In the genomic region with DNA sequence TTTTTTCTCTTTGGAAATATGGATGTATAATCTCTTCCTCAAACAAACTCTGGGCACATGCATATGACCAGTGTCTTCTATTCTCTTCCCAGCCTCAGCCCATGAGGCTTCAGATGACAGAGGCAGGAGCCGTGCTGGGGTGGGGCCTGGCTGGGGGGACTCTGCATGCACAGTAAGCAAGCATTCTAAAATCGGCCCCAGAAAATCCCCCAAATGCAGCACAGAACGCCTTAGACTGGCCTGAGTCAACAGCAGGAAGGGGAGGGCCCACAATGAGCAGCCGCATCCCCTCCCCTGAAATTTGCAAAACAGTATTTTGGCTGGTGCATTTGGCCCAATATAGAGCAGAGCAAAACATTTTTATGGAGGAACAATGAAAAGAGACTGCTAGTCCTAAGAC, we compare ENCODE assay signal across 8 cellular contexts. TPM values are rescaled to one million over a fixed set of nuclear protein-coding genes. Genes with fewer than 3 reads are reported as not detected.
DNase-seq lines count a peak whose midpoint lies in the region; ATAC-seq and TF ChIP-seq lines count a peak whose summit lies in the region.

No MANE protein-coding gene starts in this region.

- no peak overlapping the region for H3K4me3 ChIP-seq in rectal smooth muscle tissue (ENCODE audit: low read length)
- no peak overlapping the region for H3K4me3 ChIP-seq in foreskin fibroblast (ENCODE audit: low read depth in 1 of 2, low read length in 2 of 2)

- H3K9me3 Mint-ChIP-seq in activated naive CD8-positive, alpha-beta T cell (ENCODE audit: low read depth), result no peaks in the 10 kb centered on the region

- H3K9ac ChIP-seq in rectal smooth muscle tissue (ENCODE audit: low read length), result no peak overlapping the region

- TF ChIP-seq CTCF in foreskin fibroblast (IDR thresholded peaks at IDR 0.05; ENCODE audit: low read depth, low read length), result no peak

- DNase-seq in foreskin fibroblast, result no peak
- DNase-seq in KG1 (lab: John Stamatoyannopoulos, UW), result no peak
- no peak for DNase-seq in cerebellum (ENCODE audit: low spot score)

- peak overlapping the region; percentile 88 for H3K27ac ChIP-seq in rectal smooth muscle tissue (ENCODE audit: low read depth, low read length)

- ATAC-seq in GM18511 (IDR thresholded peaks at IDR 0.05; ENCODE audit: unreplicated experiment) (peak; percentile 67), HG03521 (IDR thresholded peaks at IDR 0.05; ENCODE audit: unreplicated experiment) (peak; percentile 42), GM18873 (IDR thresholded peaks at IDR 0.05; ENCODE audit: low FRiP score, unreplicated experiment) (no peak)

- no peaks in the 10 kb centered on the region for H3K27me3 ChIP-seq in rectal smooth muscle tissue (ENCODE audit: control insufficient read depth, insufficient read depth, low read length)

- peaks cover 5% of the 10 kb centered on the region for H3K36me3 Mint-ChIP-seq in activated naive CD8-positive, alpha-beta T cell

- peak overlapping the region; percentile 75 for H3K4me3 Mint-ChIP-seq in activated naive CD8-positive, alpha-beta T cell

- H3K36me3 ChIP-seq in rectal smooth muscle tissue (ENCODE audit: control insufficient read depth, insufficient read depth, low read length), result no peaks in the 10 kb centered on the region

- peak overlapping the region; percentile 99 for H3K27ac Mint-ChIP-seq in activated naive CD8-positive, alpha-beta T cell

- peaks cover 96% of the 10 kb centered on the region for H3K4me1 Mint-ChIP-seq in activated naive CD8-positive, alpha-beta T cell (ENCODE audit: low read depth)

- no peaks in the 10 kb centered on the region for H3K27me3 Mint-ChIP-seq in activated naive CD8-positive, alpha-beta T cell

- H3K4me1 ChIP-seq in rectal smooth muscle tissue (ENCODE audit: control insufficient read depth, insufficient read depth, low read length), result peaks cover 81% of the 10 kb centered on the region

RNA-seq across cellular contexts. Expression of gene ITPKB, which starts 47.8 kb away (rescaled TPM):
- total RNA-seq in cerebellum, result 13.5 TPM
